Comparison of ENCODE assay signal across 8 cellular contexts in genomic region chr11:62652156-62653006, GRCh38. TPM values are rescaled to one million over a fixed set of nuclear protein-coding genes. Genes with fewer than 3 reads are reported as not detected.
DNase-seq lines count a peak whose midpoint lies in the region; ATAC-seq, FAIRE-seq and TF ChIP-seq lines count a peak whose summit lies in the region.

No MANE protein-coding gene starts in this region.

- peaks cover 25% of the 10 kb centered on the region for H3K36me3 Mint-ChIP-seq in activated CD8-positive, alpha-beta T cell treated with anti-CD3 and anti-CD28 coated beads, Interleukin-2, amount 10 ng/mL, durations not matched to agents 7 days and 5 days (ENCODE audit: low read depth)

- H3K4me3 ChIP-seq in AG10803 (ENCODE audit: low read length) (peak overlapping the region; percentile 84), HAP-1 (peak overlapping the region; percentile 83), iPS-20b (ENCODE audit: low read length) (peak overlapping the region; percentile 100), testis (peak overlapping the region; percentile 78 to 87)

- peaks cover 26% of the 10 kb centered on the region for H3K4me1 Mint-ChIP-seq in activated CD8-positive, alpha-beta T cell treated with anti-CD3 and anti-CD28 coated beads, Interleukin-2, amount 10 ng/mL, durations not matched to agents 7 days and 5 days (ENCODE audit: low read depth)

- CTCF ChIA-PET in activated CD8-positive, alpha-beta T cell treated with anti-CD3 and anti-CD28 coated beads, Interleukin-2, amount 10 ng/mL, durations not matched to agents 7 days and 5 days (lab: Charles Lee): interaction anchor here (1.0 to 1.4 kb wide), 5 partner anchors 8 to 258 kb away, joined by 3 to 10 read pairs (median 4); partner anchors contain the start of genes C11orf98, CSKMT and TUT1

- H3K9me3 Mint-ChIP-seq in activated CD8-positive, alpha-beta T cell treated with anti-CD3 and anti-CD28 coated beads, Interleukin-2, amount 10 ng/mL, durations not matched to agents 7 days and 5 days (ENCODE audit: insufficient read depth): no peaks in the 10 kb centered on the region

- in situ Hi-C loops in HAP-1 (cut with MboI; ENCODE audit: low sequenced_read_pairs): no loop called here

- H3K9me3 ChIP-seq in HAP-1 (no peaks in the 10 kb centered on the region), iPS-20b (ENCODE audit: insufficient read depth, low read depth, low read length) (no peaks in the 10 kb centered on the region), testis (no peaks in the 10 kb centered on the region)

- H3K27me3 Mint-ChIP-seq in activated CD8-positive, alpha-beta T cell treated with anti-CD3 and anti-CD28 coated beads, Interleukin-2, amount 10 ng/mL, durations not matched to agents 7 days and 5 days (ENCODE audit: low read depth): no peaks in the 10 kb centered on the region

- DNase-seq in AG10803 (ENCODE audit: low read depth) (no peak), HAP-1 (ENCODE audit: low spot score in 2 of 2) (no peak), testis (no peak), COLO829 (ENCODE audit: low spot score) (no peak), HTR-8/SVneo (ENCODE audit: insufficient read length, low spot score) (no peak)
- DNase-seq in activated CD8-positive, alpha-beta T cell treated with anti-CD3 and anti-CD28 coated beads, Interleukin-2, amount 10 ng/mL, durations not matched to agents 7 days and 5 days: no peak
- no peak for DNase-seq in stimulated activated naive CD4-positive, alpha-beta T cell treated with Interleukin-2 at 50 U/mL for 16 hours (lab: John Stamatoyannopoulos, UW)

- intact Hi-C loops in testis (cut with DNase I; ENCODE audit: low total_unique reads): no loop called here

- POLR2A ChIA-PET in activated CD8-positive, alpha-beta T cell treated with anti-CD3 and anti-CD28 coated beads, Interleukin-2, amount 10 ng/mL, durations not matched to agents 7 days and 5 days (lab: Charles Lee): interaction anchor here (0.6 to 2.1 kb wide), 23 partner anchors 9 to 189 kb away, joined by 3 to 27 read pairs (median 5); partner anchors contain the start of genes B3GAT3, C11orf98, CSKMT and HNRNPUL2

- WGBS in testis, 2 donors: 36 to 38% methylated on average over 15 to 16 of the region's 16 CpGs

- TF ChIP-seq CTCF in AG10803 (conservative IDR thresholded peaks at IDR 0.05; ENCODE audit: low read length): no peak
- no peak for TF ChIP-seq CTCF in testis (IDR thresholded peaks at IDR 0.05)

- H3K27ac ChIP-seq in iPS-20b (ENCODE audit: low read length) (peak overlapping the region; percentile 10), testis (peak overlapping the region; percentile 60 to 92)

- no peak for TF ChIP-seq POLR2A in testis (IDR thresholded peaks at IDR 0.05)

- H3K4me3 Mint-ChIP-seq in activated CD8-positive, alpha-beta T cell treated with anti-CD3 and anti-CD28 coated beads, Interleukin-2, amount 10 ng/mL, durations not matched to agents 7 days and 5 days: peak overlapping the region; percentile 87

- peak; percentile 7 for ATAC-seq in activated CD8-positive, alpha-beta T cell treated with anti-CD3 and anti-CD28 coated beads, Interleukin-2, amount 10 ng/mL, durations not matched to agents 7 days and 5 days

- H3K36me3 ChIP-seq in HAP-1 (replicated peaks) (peaks cover 24% of the 10 kb centered on the region), iPS-20b (ENCODE audit: insufficient read depth, low read depth, low read length) (peaks cover 21% of the 10 kb centered on the region), testis (ENCODE audit: low read depth, missing control alignments) (no peaks in the 10 kb centered on the region)

- H3K9ac ChIP-seq in iPS-20b (ENCODE audit: low read depth, low read length): peak overlapping the region; percentile 96

- peak overlapping the region; percentile 91 for H3K27ac Mint-ChIP-seq in activated CD8-positive, alpha-beta T cell treated with anti-CD3 and anti-CD28 coated beads, Interleukin-2, amount 10 ng/mL, durations not matched to agents 7 days and 5 days

- H3K27me3 ChIP-seq in HAP-1 (ENCODE audit: low read depth) (no peaks in the 10 kb centered on the region), iPS-20b (ENCODE audit: insufficient read depth, low read length) (no peaks in the 10 kb centered on the region), testis (no peaks in the 10 kb centered on the region)

- FAIRE-seq in HTR-8/SVneo (lab: Jason Lieb, UNC): no peak

- H3K4me1 ChIP-seq in HAP-1 (peaks cover 8% of the 10 kb centered on the region), iPS-20b (ENCODE audit: insufficient read depth, low read length) (0 out of 2 replicates have a peak, but pooled peaks cover 2% of the 10 kb centered on the region), testis (peaks cover 12% of the 10 kb centered on the region)

RNA-seq across cellular contexts. Expression of gene INTS5, which starts 0.7 kb away (rescaled TPM):
- total RNA-seq in activated CD8-positive, alpha-beta T cell treated with anti-CD3 and anti-CD28 coated beads, Interleukin-2, amount 10 ng/mL, durations not matched to agents 7 days and 5 days: 10 to 100 TPM; 28.9 to 29.2 TPM
- total RNA-seq in testis: 10 to 100 TPM; 20.0 to 24.7 TPM
- 12.6 TPM for polyA plus RNA-seq in testis (ENCODE audit: insufficient read depth, low read depth, low replicate concordance)

RNA-seq across cellular contexts. Expression of gene GANAB, which starts 6.0 kb away (rescaled TPM):
- 100 to 1,000 TPM; 297 to 310 TPM for total RNA-seq in activated CD8-positive, alpha-beta T cell treated with anti-CD3 and anti-CD28 coated beads, Interleukin-2, amount 10 ng/mL, durations not matched to agents 7 days and 5 days
- 100 to 1,000 TPM; 152 to 219 TPM for total RNA-seq in testis
- 190 TPM for polyA plus RNA-seq in testis (ENCODE audit: insufficient read depth, low read depth, low replicate concordance)

RNA-seq across cellular contexts. Expression of gene C11orf98, which starts 12.6 kb away (rescaled TPM):
- 100 to 1,000 TPM; 131 to 133 TPM for total RNA-seq in activated CD8-positive, alpha-beta T cell treated with anti-CD3 and anti-CD28 coated beads, Interleukin-2, amount 10 ng/mL, durations not matched to agents 7 days and 5 days
- total RNA-seq in testis: 10 to 100 TPM; 39.3 to 62.8 TPM
- polyA plus RNA-seq in testis (ENCODE audit: insufficient read depth, low read depth, low replicate concordance): 100 TPM

RNA-seq across cellular contexts. Expression of gene CSKMT, which starts 12.7 kb away (rescaled TPM):
- 10 to 100 TPM; 21.9 to 22.8 TPM for total RNA-seq in activated CD8-positive, alpha-beta T cell treated with anti-CD3 and anti-CD28 coated beads, Interleukin-2, amount 10 ng/mL, durations not matched to agents 7 days and 5 days
- total RNA-seq in testis: 1 to 10 TPM; 2.4 to 3.7 TPM
- polyA plus RNA-seq in testis (ENCODE audit: insufficient read depth, low read depth, low replicate concordance): 2.0 TPM

RNA-seq across cellular contexts. Expression of gene UQCC3, which starts 19.1 kb away (rescaled TPM):
- 1 to 10 TPM; 7.5 TPM for total RNA-seq in activated CD8-positive, alpha-beta T cell treated with anti-CD3 and anti-CD28 coated beads, Interleukin-2, amount 10 ng/mL, durations not matched to agents 7 days and 5 days
- 1 to 10 TPM; 8.0 to 8.1 TPM for total RNA-seq in testis
- polyA plus RNA-seq in testis (ENCODE audit: insufficient read depth, low read depth, low replicate concordance): 4.2 TPM
